Comparison of ENCODE assay signal across 24 cellular contexts in the genomic region with DNA sequence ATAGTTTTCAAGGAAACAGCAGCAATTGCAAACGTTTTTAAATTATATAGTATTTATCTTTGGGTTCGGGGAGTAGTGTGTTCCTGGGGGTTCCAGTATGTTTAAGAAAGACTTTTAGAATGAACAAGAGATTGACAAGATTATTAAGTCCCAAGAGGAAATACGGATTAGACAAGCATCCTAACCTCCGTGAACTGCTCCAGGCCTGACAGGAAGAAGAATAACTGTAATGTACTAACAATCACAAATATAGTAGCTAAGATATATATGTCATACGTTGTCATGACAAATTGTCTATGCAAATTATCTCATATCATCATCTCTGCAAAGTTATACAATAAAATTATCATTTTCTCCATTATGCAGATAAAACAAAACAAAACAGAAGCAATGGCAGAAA.
"Had no signal": no experiment of that assay in that cellular context is flagged by ENCODE, and none has a peak within 500 bp of the region (broad histone marks: within the 10 kb centered on the region; RNA-seq: fewer than 3 reads in every experiment).

No MANE protein-coding gene starts in this region.

- H3K4me3 ChIP-seq: colonic mucosa, coronary artery, dorsolateral prefrontal cortex, esophagus muscularis mucosa, esophagus squamous epithelium, gastrocnemius medialis, gastroesophageal sphincter, heart left ventricle, heart right ventricle had no signal

- ATAC-seq: effector memory CD8-positive, alpha-beta T cell; esophagus mucosa; foreskin keratinocyte; gastrocnemius medialis; gastroesophageal sphincter; heart left ventricle; heart right ventricle had no signal

- H3K27me3 ChIP-seq: colonic mucosa, dorsolateral prefrontal cortex, esophagus muscularis mucosa, esophagus squamous epithelium, foreskin keratinocyte, gastrocnemius medialis, gastroesophageal sphincter, heart left ventricle, heart right ventricle had no signal

- H3K27ac ChIP-seq: colonic mucosa, coronary artery, dorsolateral prefrontal cortex, epithelial cell of prostate, esophagus muscularis mucosa, esophagus squamous epithelium, foreskin keratinocyte, gastrocnemius medialis, gastroesophageal sphincter, heart left ventricle, heart right ventricle had no signal

- H3K36me3 ChIP-seq: colonic mucosa, esophagus muscularis mucosa, esophagus squamous epithelium, gastrocnemius medialis, gastroesophageal sphincter, heart left ventricle, heart right ventricle had no signal

- DNase-seq: colonic mucosa; cortex of kidney; dermis blood vessel endothelial cell; dorsolateral prefrontal cortex; effector CD4-positive, alpha-beta T cell; effector CD8-positive, alpha-beta T cell; effector memory CD4-positive, alpha-beta T cell; effector memory CD8-positive, alpha-beta T cell; endodermal cell; erythroblast; esophagus squamous epithelium; foreskin fibroblast; foreskin keratinocyte; foreskin melanocyte; gastrocnemius medialis; glutamatergic neuron; head of caudate nucleus; heart left ventricle; heart right ventricle had no signal

- H3K9me3 ChIP-seq: colonic mucosa, esophagus muscularis mucosa, gastrocnemius medialis had no signal

- H3K4me1 ChIP-seq: colonic mucosa, esophagus muscularis mucosa, esophagus squamous epithelium, foreskin keratinocyte, gastrocnemius medialis, gastroesophageal sphincter, heart left ventricle, heart right ventricle had no signal
